Comparison of ENCODE assay signal across 8 cellular contexts in the genomic region with DNA sequence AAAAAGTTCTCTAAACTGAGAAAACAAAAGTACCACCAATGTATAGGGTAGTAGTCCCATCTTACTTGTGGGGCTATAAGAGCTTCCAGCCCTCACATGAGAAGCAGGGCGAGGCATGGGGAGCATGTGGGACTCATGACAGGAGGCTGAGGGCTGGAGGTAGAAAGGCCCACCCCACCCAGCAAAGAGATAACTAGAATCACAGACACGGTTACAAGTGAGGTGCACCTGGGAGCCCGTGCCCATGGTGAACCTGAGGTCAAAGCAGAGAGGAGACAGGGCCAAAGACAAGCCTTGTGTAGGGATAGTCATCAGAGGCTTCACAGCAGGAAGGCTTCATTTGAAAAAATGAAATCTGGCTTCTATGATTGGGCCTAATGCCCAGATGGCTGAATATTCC. TPM values are rescaled to one million over a fixed set of nuclear protein-coding genes. Genes with fewer than 3 reads are reported as not detected.
"Had no signal": no experiment of that assay in that cellular context is flagged by ENCODE, and none has a peak within 500 bp of the region (broad histone marks: within the 10 kb centered on the region; RNA-seq: fewer than 3 reads in every experiment).

No MANE protein-coding gene starts in this region.

- FAIRE-seq: HepG2, HTR-8/SVneo, K562 had no signal

- DNase-seq: KBM-7, KG1 had no signal

- H3K27ac ChIP-seq: HL-60 had no signal

- H3K4me3 ChIP-seq: K562 had no signal

- ATAC-seq: HepG2, K562 had no signal

RNA-seq across cellular contexts. Expression of a gene that starts 55.4 kb away (rescaled TPM):
- total RNA-seq: HepG2, HT-29, K562 had no signal
- polyA plus RNA-seq: HepG2, IgD-negative memory B cell had no signal
